ENCODE assay signal across 13 cellular contexts in genomic region chr16:70473446-70474319, GRCh38. TPM values are rescaled to one million over a fixed set of nuclear protein-coding genes. Genes with fewer than 3 reads are reported as not detected.
DNase-seq lines count a peak whose midpoint lies in the region; ATAC-seq and TF ChIP-seq lines count a peak whose summit lies in the region.
"Had no signal": no experiment of that assay in that cellular context is flagged by ENCODE, and none has a peak within 500 bp of the region (broad histone marks: within the 10 kb centered on the region; RNA-seq: fewer than 3 reads in every experiment).

No MANE protein-coding gene starts in this region.

- no CpG with 5 or more reads among the region's 21 CpGs for WGBS in neuronal stem cell (ENCODE audit: extremely low coverage in 2 of 2, insufficient read length in 2 of 2, insufficient replicate concordance in 1 of 2), 2 donors
- WGBS in adrenal gland, 4 donors, result 90 to 94% (median 92%) methylated on average over 16 to 21 of the region's 21 CpGs

- peak overlapping the region; percentile 39 for H2BK5ac ChIP-seq in neuronal stem cell (ENCODE audit: low read length)

- CTCF ChIA-PET in activated CD4-positive, alpha-beta T cell treated with anti-CD3 and anti-CD28 coated beads, Interleukin-2, amount 10 ng/mL, durations not matched to agents 7 days and 5 days (lab: Charles Lee), result interaction anchor here (0.9 to 1.6 kb wide), 4 partner anchors 10 to 91 kb away, joined by 3 to 4 read pairs (median 3); no protein-coding TSS in a partner anchor
- CTCF ChIA-PET in HEK293 (lab: Yijun Ruan, JAX), result interaction anchor here (0.6 to 1.2 kb wide), 2 partner anchors 12 to 58 kb away, joined by 3 read pairs; no protein-coding TSS in a partner anchor
- CTCF ChIA-PET in activated CD8-positive, alpha-beta T cell treated with anti-CD3 and anti-CD28 coated beads, Interleukin-2, amount 10 ng/mL, durations not matched to agents 7 days and 5 days (lab: Charles Lee), result interaction anchor here (1.1 to 2.2 kb wide), 3 partner anchors 79 to 128 kb away, joined by 3 to 7 read pairs (median 3); no protein-coding TSS in a partner anchor

- H2AFZ ChIP-seq in neuronal stem cell (ENCODE audit: low read length), result no peak overlapping the region

- no peak overlapping the region for H3K4me3 Mint-ChIP-seq in activated CD4-positive, alpha-beta T cell treated with anti-CD3 and anti-CD28 coated beads, Interleukin-2, amount 10 ng/mL, durations not matched to agents 7 days and 5 days
- no peak overlapping the region for H3K4me3 Mint-ChIP-seq in activated CD8-positive, alpha-beta T cell treated with anti-CD3 and anti-CD28 coated beads, Interleukin-2, amount 10 ng/mL, durations not matched to agents 7 days and 5 days
- H3K4me3 Mint-ChIP-seq: activated naive CD8-positive, alpha-beta T cell treated with anti-CD3 and anti-CD28 coated beads for 36 hours had no signal

- H3K4ac ChIP-seq in neuronal stem cell (ENCODE audit: low read length), result no peak overlapping the region

- H3K27ac ChIP-seq in HEK293 (ENCODE audit: extremely low read depth, low read depth, low read length), result no peak overlapping the region
- H3K27ac ChIP-seq in neuronal stem cell (replicated peaks; ENCODE audit: low read length), result no peak overlapping the region
- H3K27ac ChIP-seq in adrenal gland, result no peak overlapping the region
- H3K27ac ChIP-seq: HL-60 had no signal

- peaks cover 18% of the 10 kb centered on the region for H3K4me1 Mint-ChIP-seq in activated CD4-positive, alpha-beta T cell treated with anti-CD3 and anti-CD28 coated beads, Interleukin-2, amount 10 ng/mL, durations not matched to agents 7 days and 5 days
- H3K4me1 Mint-ChIP-seq in activated CD8-positive, alpha-beta T cell treated with anti-CD3 and anti-CD28 coated beads, Interleukin-2, amount 10 ng/mL, durations not matched to agents 7 days and 5 days (ENCODE audit: low read depth), result peaks cover 24% of the 10 kb centered on the region

- peak; percentile 33; the same call in 1 of the 2 replicates for TF ChIP-seq CTCF in HEK293 (tag by site-specific recombination; IDR thresholded peaks at IDR 0.05)
- TF ChIP-seq CTCF in adrenal gland (IDR thresholded peaks at IDR 0.05), result no peak

- no peak overlapping the region for H2BK120ac ChIP-seq in neuronal stem cell (ENCODE audit: low read depth, low read length)

- no peak for ATAC-seq in activated CD8-positive, alpha-beta T cell treated with anti-CD3 and anti-CD28 coated beads, Interleukin-2, amount 10 ng/mL, durations not matched to agents 7 days and 5 days
- ATAC-seq in GM21447 (IDR thresholded peaks at IDR 0.05; ENCODE audit: unreplicated experiment), result no peak

- TF ChIP-seq POLR2A in adrenal gland (IDR thresholded peaks at IDR 0.05), result no peak

- H3K4me3 ChIP-seq in HEK293 (ENCODE audit: low read depth, low read length) (no peak overlapping the region), neuronal stem cell (ENCODE audit: low read length in 2 of 2) (no peak overlapping the region), adrenal gland (no peak overlapping the region)

- intact Hi-C loops in adrenal gland (cut with DNase I), result no loop called here

- no peak overlapping the region for H2BK15ac ChIP-seq in neuronal stem cell (ENCODE audit: low read length)

- no peak overlapping the region for H3K4me2 ChIP-seq in neuronal stem cell (ENCODE audit: insufficient read depth, low read length, poor library complexity, severe bottlenecking)

- H3K27ac Mint-ChIP-seq in activated CD4-positive, alpha-beta T cell treated with anti-CD3 and anti-CD28 coated beads, Interleukin-2, amount 10 ng/mL, durations not matched to agents 7 days and 5 days, result peak overlapping the region; percentile 19
- peak overlapping the region; percentile 8 for H3K27ac Mint-ChIP-seq in activated CD8-positive, alpha-beta T cell treated with anti-CD3 and anti-CD28 coated beads, Interleukin-2, amount 10 ng/mL, durations not matched to agents 7 days and 5 days
- H3K27ac Mint-ChIP-seq: activated naive CD8-positive, alpha-beta T cell treated with anti-CD3 and anti-CD28 coated beads for 36 hours had no signal

- peak overlapping the region; percentile 63 for H3K9ac ChIP-seq in neuronal stem cell (ENCODE audit: low read depth, low read length, poor library complexity)

- H3K36me3 Mint-ChIP-seq in activated CD4-positive, alpha-beta T cell treated with anti-CD3 and anti-CD28 coated beads, Interleukin-2, amount 10 ng/mL, durations not matched to agents 7 days and 5 days (ENCODE audit: low read depth), result peaks cover 2% of the 10 kb centered on the region
- H3K36me3 Mint-ChIP-seq in activated CD8-positive, alpha-beta T cell treated with anti-CD3 and anti-CD28 coated beads, Interleukin-2, amount 10 ng/mL, durations not matched to agents 7 days and 5 days (ENCODE audit: low read depth), result peaks cover 5% of the 10 kb centered on the region

- peak overlapping the region; percentile 38 for H3K14ac ChIP-seq in neuronal stem cell (ENCODE audit: low read length)

- no peak overlapping the region for H3K18ac ChIP-seq in neuronal stem cell (ENCODE audit: low read length)

- H3K9me3 Mint-ChIP-seq in activated CD4-positive, alpha-beta T cell treated with anti-CD3 and anti-CD28 coated beads, Interleukin-2, amount 10 ng/mL, durations not matched to agents 7 days and 5 days, result no peaks in the 10 kb centered on the region
- H3K9me3 Mint-ChIP-seq in activated CD8-positive, alpha-beta T cell treated with anti-CD3 and anti-CD28 coated beads, Interleukin-2, amount 10 ng/mL, durations not matched to agents 7 days and 5 days (ENCODE audit: insufficient read depth), result no peaks in the 10 kb centered on the region
- H3K9me3 Mint-ChIP-seq: activated naive CD8-positive, alpha-beta T cell treated with anti-CD3 and anti-CD28 coated beads for 36 hours had no signal

- no peak overlapping the region for H4K8ac ChIP-seq in neuronal stem cell (ENCODE audit: low read depth, low read length)

- peak overlapping the region; percentile 65 for H3K23ac ChIP-seq in neuronal stem cell (ENCODE audit: low read depth, low read length, poor library complexity)

- H2BK12ac ChIP-seq in neuronal stem cell (ENCODE audit: low read length), result peak overlapping the region; percentile 73

- H3K4me1 ChIP-seq in HEK293 (ENCODE audit: control insufficient read depth, insufficient read depth, low read length) (peaks cover 2% of the 10 kb centered on the region; the same call in 1 of the 2 replicates), neuronal stem cell (ENCODE audit: control insufficient read depth in 2 of 2, insufficient read depth in 1 of 2, low read depth in 1 of 2, low read length in 2 of 2) (peaks cover 4 to 7% of the 10 kb centered on the region in 2 donors), adrenal gland (replicated peaks in 1 of 2) (peaks cover 4 to 6% of the 10 kb centered on the region in 2 donors)

- DNase-seq in activated CD4-positive, alpha-beta T cell treated with anti-CD3 and anti-CD28 coated beads, Interleukin-2, amount 10 ng/mL, durations not matched to agents 7 days and 5 days, result peak; percentile 25
- no peak for DNase-seq in activated CD4-positive, alpha-beta T cell treated with anti-CD3 and anti-CD28 coated beads, Interleukin-2, amount 50 U/mL, for 4 hours
- DNase-seq in activated CD8-positive, alpha-beta T cell treated with anti-CD3 and anti-CD28 coated beads, Interleukin-2, amount 10 ng/mL, durations not matched to agents 7 days and 5 days, result peak; percentile 28
- DNase-seq in neuronal stem cell (ENCODE audit: low spot score), result no peak
- no peak for DNase-seq in NCI-H82 treated with DMSO at 0.1 percent for 48 hours (lab: John Stamatoyannopoulos, UW; ENCODE audit: unreplicated experiment)
- DNase-seq in adrenal gland, result no peak
- DNase-seq: activated naive CD8-positive, alpha-beta T cell treated with anti-CD3 and anti-CD28 coated beads for 36 hours; NCI-H2081; SHP77; T1000 had no signal

- H3K27me3 Mint-ChIP-seq in activated CD4-positive, alpha-beta T cell treated with anti-CD3 and anti-CD28 coated beads, Interleukin-2, amount 10 ng/mL, durations not matched to agents 7 days and 5 days, result no peaks in the 10 kb centered on the region
- H3K27me3 Mint-ChIP-seq in activated CD8-positive, alpha-beta T cell treated with anti-CD3 and anti-CD28 coated beads, Interleukin-2, amount 10 ng/mL, durations not matched to agents 7 days and 5 days (ENCODE audit: low read depth), result no peaks in the 10 kb centered on the region
- H3K27me3 Mint-ChIP-seq: activated naive CD8-positive, alpha-beta T cell treated with anti-CD3 and anti-CD28 coated beads for 36 hours had no signal

- H4K91ac ChIP-seq in neuronal stem cell (ENCODE audit: low read depth, low read length, poor library complexity), result no peak overlapping the region

- POLR2A ChIA-PET in activated CD4-positive, alpha-beta T cell treated with anti-CD3 and anti-CD28 coated beads, Interleukin-2, amount 10 ng/mL, durations not matched to agents 7 days and 5 days (lab: Charles Lee), result no interaction called here
- POLR2A ChIA-PET in HEK293 (lab: Yijun Ruan, JAX), result no interaction called here
- POLR2A ChIA-PET in activated CD8-positive, alpha-beta T cell treated with anti-CD3 and anti-CD28 coated beads, Interleukin-2, amount 10 ng/mL, durations not matched to agents 7 days and 5 days (lab: Charles Lee), result no interaction called here

- peak overlapping the region; percentile 86 for H2AK5ac ChIP-seq in neuronal stem cell (ENCODE audit: low read depth, low read length)

- H3K36me3 ChIP-seq in HEK293 (ENCODE audit: control insufficient read depth in 2 of 2, insufficient read depth in 1 of 2, low read length in 2 of 2), result peaks cover 0 to 18% of the 10 kb centered on the region in 2 experiments; a peak in 2 of 3 replicates
- peaks cover 0 to 14% of the 10 kb centered on the region in 2 donors for H3K36me3 ChIP-seq in neuronal stem cell (replicated peaks in 1 of 2; ENCODE audit: control insufficient read depth in 2 of 2, insufficient read depth in 2 of 2, low read length in 2 of 2)
- peaks cover 0 to 35% of the 10 kb centered on the region in 2 donors for H3K36me3 ChIP-seq in adrenal gland (replicated peaks in 1 of 2)

- H3K9me3 ChIP-seq in HEK293 (ENCODE audit: control insufficient read depth, insufficient read depth, low read depth, low read length) (no peaks in the 10 kb centered on the region), neuronal stem cell (replicated peaks in 1 of 2; ENCODE audit: control insufficient read depth in 2 of 2, insufficient read depth in 1 of 2, low read depth in 1 of 2, low read length in 2 of 2) (no peaks in the 10 kb centered on the region), adrenal gland (replicated peaks in 1 of 3) (no peaks in the 10 kb centered on the region)

- peaks cover 2% of the 10 kb centered on the region for H3K79me1 ChIP-seq in neuronal stem cell (ENCODE audit: low read depth, low read length)

- H3K27me3 ChIP-seq in neuronal stem cell (ENCODE audit: control insufficient read depth in 3 of 3, insufficient read depth in 3 of 3, low read depth in 1 of 3, low read length in 3 of 3) (no peaks in the 10 kb centered on the region), adrenal gland (no peaks in the 10 kb centered on the region)

RNA-seq across cellular contexts. Expression of gene FCSK, which starts 19.3 kb away (rescaled TPM):
- 10 to 100 TPM; 16.8 to 18.8 TPM for total RNA-seq in activated CD4-positive, alpha-beta T cell treated with anti-CD3 and anti-CD28 coated beads, Interleukin-2, amount 10 ng/mL, durations not matched to agents 7 days and 5 days
- total RNA-seq in activated CD8-positive, alpha-beta T cell treated with anti-CD3 and anti-CD28 coated beads, Interleukin-2, amount 10 ng/mL, durations not matched to agents 7 days and 5 days, result 10 to 100 TPM; 17.3 to 18.8 TPM
- polyA plus RNA-seq in neuronal stem cell (2013, experiment 1 of 2), result 2.1 TPM
- 2.4 TPM for polyA plus RNA-seq in neuronal stem cell (2013, experiment 2 of 2)
- 10 to 100 TPM; 17.4 to 33.5 (median 24.6) TPM for total RNA-seq in adrenal gland
- 10 to 100 TPM in 2 of 3 donors, 1 to 10 TPM in 1; 5.2 to 34.8 (median 23.8) TPM for polyA plus RNA-seq in adrenal gland

RNA-seq across cellular contexts. Expression of gene ST3GAL2, which starts 34.8 kb away (rescaled TPM):
- 10 to 100 TPM; 24.5 to 25.6 TPM for total RNA-seq in activated CD4-positive, alpha-beta T cell treated with anti-CD3 and anti-CD28 coated beads, Interleukin-2, amount 10 ng/mL, durations not matched to agents 7 days and 5 days
- total RNA-seq in activated CD8-positive, alpha-beta T cell treated with anti-CD3 and anti-CD28 coated beads, Interleukin-2, amount 10 ng/mL, durations not matched to agents 7 days and 5 days, result 10 to 100 TPM; 34.1 to 39.0 TPM
- 21.9 TPM for polyA plus RNA-seq in neuronal stem cell (2013, experiment 1 of 2)
- polyA plus RNA-seq in neuronal stem cell (2013, experiment 2 of 2), result 23.3 TPM
- 10 to 100 TPM; 18.0 to 30.8 (median 27.6) TPM for total RNA-seq in adrenal gland
- polyA plus RNA-seq in adrenal gland, result 10 to 100 TPM in 1 of 3 donors, 1 to 10 TPM in 2; 5.3 to 12.3 (median 8.0) TPM

RNA-seq across cellular contexts. Expression of gene COG4, which starts 49.7 kb away (rescaled TPM):
- 10 to 100 TPM; 59.8 to 70.8 TPM for total RNA-seq in activated CD4-positive, alpha-beta T cell treated with anti-CD3 and anti-CD28 coated beads, Interleukin-2, amount 10 ng/mL, durations not matched to agents 7 days and 5 days
- total RNA-seq in activated CD8-positive, alpha-beta T cell treated with anti-CD3 and anti-CD28 coated beads, Interleukin-2, amount 10 ng/mL, durations not matched to agents 7 days and 5 days, result 10 to 100 TPM; 62.1 to 71.3 TPM
- polyA plus RNA-seq in neuronal stem cell (2013, experiment 1 of 2), result 30.7 TPM
- polyA plus RNA-seq in neuronal stem cell (2013, experiment 2 of 2), result 29.9 TPM
- total RNA-seq in adrenal gland, result 100 to 1,000 TPM in 1 of 8 donors, 10 to 100 TPM in 7; 42.3 to 195 (median 66.7) TPM
- polyA plus RNA-seq in adrenal gland, result 100 to 1,000 TPM in 1 of 3 donors, 10 to 100 TPM in 2; 28.2 to 128 (median 86.2) TPM

RNA-seq across cellular contexts. Expression of gene SF3B3, which starts 49.9 kb away (rescaled TPM):
- total RNA-seq in activated CD4-positive, alpha-beta T cell treated with anti-CD3 and anti-CD28 coated beads, Interleukin-2, amount 10 ng/mL, durations not matched to agents 7 days and 5 days, result 100 to 1,000 TPM; 369 to 376 TPM
- 100 to 1,000 TPM; 399 to 420 TPM for total RNA-seq in activated CD8-positive, alpha-beta T cell treated with anti-CD3 and anti-CD28 coated beads, Interleukin-2, amount 10 ng/mL, durations not matched to agents 7 days and 5 days
- 133 TPM for polyA plus RNA-seq in neuronal stem cell (2013, experiment 1 of 2)
- polyA plus RNA-seq in neuronal stem cell (2013, experiment 2 of 2), result 130 TPM
- 100 to 1,000 TPM in 5 of 8 donors, 10 to 100 TPM in 3; 66.2 to 242 (median 160) TPM for total RNA-seq in adrenal gland
- 100 to 1,000 TPM in 2 of 3 donors, 10 to 100 TPM in 1; 82.1 to 200 (median 101) TPM for polyA plus RNA-seq in adrenal gland

Comparison
In these comparisons a context has a peak if more than half of its experiments do, and no peak if none do; other contexts are left out.
1. DNase-seq: peak in activated CD4-positive, alpha-beta T cell treated with anti-CD3 and anti-CD28 coated beads, Interleukin-2, amount 10 ng/mL, durations not matched to agents 7 days and 5 days (single experiment) and activated CD8-positive, alpha-beta T cell treated with anti-CD3 and anti-CD28 coated beads, Interleukin-2, amount 10 ng/mL, durations not matched to agents 7 days and 5 days (single experiment); none in activated CD4-positive, alpha-beta T cell treated with anti-CD3 and anti-CD28 coated beads, Interleukin-2, amount 50 U/mL, for 4 hours (0 of 2), neuronal stem cell (single experiment), NCI-H82 treated with DMSO at 0.1 percent for 48 hours (single experiment) and adrenal gland (0 of 7).